22 cellular contexts compared by ENCODE assay signal in genomic region chr4:157443537-157443936, GRCh38.
"Had no signal": no experiment of that assay in that cellular context is flagged by ENCODE, and none has a peak within 500 bp of the region (broad histone marks: within the 10 kb centered on the region; RNA-seq: fewer than 3 reads in every experiment).

No MANE protein-coding gene starts in this region.

- H3K9me3 ChIP-seq: esophagus muscularis mucosa, gastroesophageal sphincter, mucosa of descending colon, right lobe of liver, suprapubic skin, transverse colon had no signal

- H3K4me2 ChIP-seq: hepatocyte had no signal

- H3K4me3 ChIP-seq: coronary artery, esophagus muscularis mucosa, gastroesophageal sphincter, heart left ventricle, hepatocyte, mucosa of descending colon, right lobe of liver, suprapubic skin, transverse colon had no signal

- H3K27ac ChIP-seq: coronary artery, esophagus muscularis mucosa, foreskin keratinocyte, gastroesophageal sphincter, heart left ventricle, hepatocyte, parathyroid adenoma, right lobe of liver, suprapubic skin, transverse colon had no signal

- H3K9ac ChIP-seq: parathyroid adenoma had no signal

- H3K36me3 ChIP-seq: esophagus muscularis mucosa, gastroesophageal sphincter, heart left ventricle, right lobe of liver, suprapubic skin, transverse colon had no signal

- H2AFZ ChIP-seq: hepatocyte, parathyroid adenoma had no signal

- ATAC-seq: foreskin keratinocyte; gastroesophageal sphincter; heart left ventricle; left lobe of liver; mucosa of descending colon; natural killer cell treated with Interleukin-12 subunit alpha and Interleukin-12 subunit beta and Interleukin-15 and Interleukin-18, amount 100 ng/mL, for 72 hours had no signal

- H3K27me3 ChIP-seq: esophagus muscularis mucosa, foreskin keratinocyte, gastroesophageal sphincter, heart left ventricle, hepatocyte, right lobe of liver, suprapubic skin, transverse colon had no signal

- H3K4me1 ChIP-seq: esophagus muscularis mucosa, foreskin keratinocyte, gastroesophageal sphincter, heart left ventricle, parathyroid adenoma, right lobe of liver, suprapubic skin, transverse colon had no signal

- H3K79me2 ChIP-seq: hepatocyte, parathyroid adenoma had no signal

- DNase-seq: dermis blood vessel endothelial cell; effector memory CD4-positive, alpha-beta T cell; foreskin keratinocyte; heart left ventricle; mesenchymal stem cell; naive B cell; right lobe of liver; small intestine; stimulated activated CD4-positive, alpha-beta T cell treated with anti-CD3 and anti-CD28 coated beads, Interleukin-12 subunit alpha, Interleukin-12 subunit beta, amount 100 ng/mL, for 4 hours; stimulated activated CD4-positive, alpha-beta T cell treated with anti-CD3 and anti-CD28 coated beads, Interleukin-1b, Interleukin-23, amount 100 ng/mL, for 48 hours; stimulated activated CD4-positive, alpha-beta T cell treated with anti-CD3 and anti-CD28 coated beads, Interleukin-4, amount 100 ng/mL, for 1 hour; stimulated activated CD8-positive, alpha-beta memory T cell treated with anti-CD3 and anti-CD28 coated beads, Interleukin-4, amount 100 ng/mL, for 48 hours; transverse colon had no signal
